25 cellular contexts compared by ENCODE assay signal in the genomic region with DNA sequence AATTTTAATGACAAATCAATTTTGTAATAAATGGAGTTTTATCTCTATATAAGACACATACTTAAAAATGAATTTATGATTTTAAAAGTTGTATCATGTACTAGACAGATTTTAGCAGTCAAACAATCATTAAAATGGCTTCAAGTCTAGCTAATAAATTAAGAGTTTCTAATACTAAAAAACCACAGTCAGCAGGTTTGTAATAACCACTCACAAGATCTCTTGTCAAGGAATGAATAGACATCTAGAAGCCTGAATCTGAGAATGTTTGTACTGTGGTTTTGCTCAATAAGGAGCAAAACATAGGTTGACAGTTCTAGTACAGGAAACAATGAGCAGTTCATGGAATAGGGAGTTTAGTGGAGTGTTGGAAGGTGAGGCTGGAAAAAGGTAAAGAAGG.
"Had no signal": no experiment of that assay in that cellular context is flagged by ENCODE, and none has a peak within 500 bp of the region (broad histone marks: within the 10 kb centered on the region; RNA-seq: fewer than 3 reads in every experiment).

No MANE protein-coding gene starts in this region.

- ATAC-seq: activated T-cell treated with anti-CD3 and anti-CD28 coated beads, Interleukin-2, amount 50 U/mL, for 4 hours had no signal

- H3K27me3 ChIP-seq: Peyer's patch, SJCRH30 had no signal

- H3K4me1 ChIP-seq: Peyer's patch, SJCRH30 had no signal

- H3K27ac ChIP-seq: Peyer's patch, RWPE1, SJCRH30 had no signal

- H3K36me3 ChIP-seq: MG63, Peyer's patch, SJCRH30 had no signal

- DNase-seq: activated CD4-positive, alpha-beta memory T cell treated with anti-CD3 and anti-CD28 coated beads for 36 hours; activated CD4-positive, alpha-beta T cell treated with anti-CD3 and anti-CD28 coated beads, Interleukin-2, amount 10 ng/mL, durations not matched to agents 7 days and 5 days; activated CD4-positive, CD25-positive, alpha-beta regulatory T cell; activated CD8-positive, alpha-beta memory T cell treated with anti-CD3 and anti-CD28 coated beads for 24 hours; activated gamma-delta T cell; activated naive CD4-positive, alpha-beta T cell treated with anti-CD3 and anti-CD28 coated beads for 36 hours; activated T-cell treated with anti-CD3 and anti-CD28 coated beads, Interleukin-2, amount 50 U/mL, for 4 hours; amygdala; cerebellar nuclear complex; MG63; MV-4-11; NCI-H1417 treated with DMSO at 0.1 percent for 48 hours; NCI-H1694; NCI-H2029; NCI-H2171; NCI-H2227 treated with DMSO at 0.1 percent for 48 hours; NCI-H526 treated with DMSO at 0.1 percent for 48 hours; NK-92 treated with Interleukin-12 subunit alpha and Interleukin-12 subunit beta, amount 100 ng/mL, for 24 hours; Peyer's patch; Right ventricle myocardium superior; SJCRH30; SK-N-SH; T-helper 1 cell had no signal

- H3K4me2 ChIP-seq: SK-N-SH had no signal

- H3K9me3 ChIP-seq: MG63, Peyer's patch, SJCRH30, SK-N-SH had no signal

- H3K9ac ChIP-seq: SK-N-SH had no signal

- H3K4me3 ChIP-seq: MG63, Peyer's patch, SJCRH30 had no signal

- FAIRE-seq: colon had no signal
